In the genomic region with DNA sequence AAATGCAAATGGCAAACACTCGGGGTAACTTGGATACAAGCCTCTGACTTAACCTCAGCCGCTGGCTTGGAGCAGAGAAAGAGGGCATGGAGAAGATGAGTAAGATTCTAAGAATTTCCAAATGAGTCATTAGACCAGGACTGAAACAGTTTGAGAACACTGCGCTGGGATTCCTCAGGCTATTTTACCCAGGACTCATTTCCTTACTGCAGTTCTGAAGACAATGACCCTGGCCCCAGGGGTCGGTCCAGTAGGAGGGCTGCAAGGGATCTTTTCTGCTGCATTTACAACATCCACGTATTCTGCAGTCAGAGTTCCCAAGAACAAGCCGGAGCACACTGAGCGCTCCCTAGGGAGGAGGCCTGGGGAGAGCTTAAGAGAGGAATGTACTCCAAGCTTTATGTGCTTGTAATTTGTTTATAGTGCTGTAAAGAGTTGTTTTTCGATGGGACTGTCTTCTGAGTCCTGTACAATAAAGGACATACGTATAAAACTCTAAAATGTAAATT, we compare ENCODE assay signal across 7 cellular contexts. TPM values are rescaled to one million over a fixed set of nuclear protein-coding genes. Genes with fewer than 3 reads are reported as not detected.
DNase-seq lines count a peak whose midpoint lies in the region; ATAC-seq and TF ChIP-seq lines count a peak whose summit lies in the region.

No MANE protein-coding gene starts in this region.

- no peak for TF ChIP-seq EP300 in upper lobe of left lung (IDR thresholded peaks at IDR 0.05)

- ATAC-seq in upper lobe of left lung (ENCODE audit: low FRiP score in 2 of 2), result peak; percentile 85 to 89

- peak overlapping the region; percentile 91 for H3K9ac ChIP-seq in HUES6 (ENCODE audit: low read length)

- no peaks in the 10 kb centered on the region for H3K27me3 ChIP-seq in HUES6 (ENCODE audit: control insufficient read depth, insufficient read depth, low read length)
- no peaks in the 10 kb centered on the region for H3K27me3 ChIP-seq in upper lobe of left lung

- H3K36me3 ChIP-seq in HUES6 (ENCODE audit: control insufficient read depth, insufficient read depth, low read length), result no peaks in the 10 kb centered on the region
- no peaks in the 10 kb centered on the region for H3K36me3 ChIP-seq in upper lobe of left lung

- peak overlapping the region; percentile 98 for H3K27ac ChIP-seq in HUES6 (ENCODE audit: low read depth, low read length)
- H3K27ac ChIP-seq in upper lobe of left lung, result peak overlapping the region in 1 of 4 donors; percentile 55

- TF ChIP-seq CTCF in cardiac fibroblast (IDR thresholded peaks at IDR 0.05; ENCODE audit: low read depth, low read length) (no peak), upper lobe of left lung (IDR thresholded peaks at IDR 0.05) (no peak)

- WGBS in upper lobe of left lung, 2 donors, result 67 to 68% methylated on average over 9 of the region's 9 CpGs

- H3K4me3 ChIP-seq in HUES6 (ENCODE audit: low read depth, low read length), result no peak overlapping the region; the same call in 1 of the 2 replicates
- no peak overlapping the region for H3K4me3 ChIP-seq in cardiac fibroblast (replicated peaks in 1 of 2; ENCODE audit: low read depth in 2 of 2, low read length in 2 of 2)
- H3K4me3 ChIP-seq in upper lobe of left lung, result no peak overlapping the region

- peaks cover 59% of the 10 kb centered on the region for H3K4me1 ChIP-seq in HUES6 (ENCODE audit: control insufficient read depth, insufficient read depth, low read length)
- peaks cover 5 to 27% (median 20%) of the 10 kb centered on the region in 4 donors for H3K4me1 ChIP-seq in upper lobe of left lung

- H3K9me3 ChIP-seq in HUES6 (ENCODE audit: control insufficient read depth, insufficient read depth, low read depth, low read length) (peaks cover 3% of the 10 kb centered on the region; the same call in 1 of the 2 replicates), upper lobe of left lung (no peaks in the 10 kb centered on the region)

- TF ChIP-seq POLR2A in upper lobe of left lung (IDR thresholded peaks at IDR 0.05), result no peak

- DNase-seq in cardiac fibroblast (ENCODE audit: low read depth in 2 of 2), result peak; percentile 96 to 99
- peak; percentile 94 for DNase-seq in kidney glomerular epithelial cell (lab: John Stamatoyannopoulos, UW)
- no peak for DNase-seq in upper lobe of left lung
- no peak for DNase-seq in NCI-H187 treated with DMSO at 0.1 percent for 48 hours (lab: John Stamatoyannopoulos, UW)
- DNase-seq in NCI-H1930 (lab: John Stamatoyannopoulos, UW), result no peak
- no peak for DNase-seq in NK-92 (lab: John Stamatoyannopoulos, UW; ENCODE audit: unreplicated experiment)

RNA-seq across cellular contexts. Expression of a gene that starts 27.3 kb away (rescaled TPM):
- 10 to 100 TPM; 35.4 to 83.2 (median 58.1) TPM for total RNA-seq in upper lobe of left lung

Comparison
In these comparisons a context has a peak if more than half of its experiments do, and no peak if none do; other contexts are left out.
1. DNase-seq: peak in cardiac fibroblast (2 of 2) and kidney glomerular epithelial cell (single experiment); none in upper lobe of left lung (0 of 2), NCI-H187 treated with DMSO at 0.1 percent for 48 hours (single experiment), NCI-H1930 (0 of 2) and NK-92 (single experiment).